1 cellular context compared by ENCODE assay signal in genomic region chr2:109888414-109888813, GRCh38. TPM values are rescaled to one million over a fixed set of nuclear protein-coding genes. Genes with fewer than 3 reads are reported as not detected.
"Had no signal": no experiment of that assay in that cellular context is flagged by ENCODE, and none has a peak within 500 bp of the region (broad histone marks: within the 10 kb centered on the region; RNA-seq: fewer than 3 reads in every experiment).

No MANE protein-coding gene starts in this region.

RNA-seq across cellular contexts. Expression of gene LIMS3, which starts 10.1 kb away (rescaled TPM):
- total RNA-seq: G401 had no signal
